ENCODE assay signal across 8 cellular contexts in genomic region chr15:70505411-70505919, GRCh38.
DNase-seq lines count a peak whose midpoint lies in the region; ATAC-seq and TF ChIP-seq lines count a peak whose summit lies in the region.

No MANE protein-coding gene starts in this region.

- DNase-seq in Daoy (ENCODE audit: low read depth) (peak; percentile 90), LoVo (ENCODE audit: low spot score) (peak; percentile 88), caudate nucleus (lab: John Stamatoyannopoulos, UW) (no peak), left colon (no peak), uterus (no peak), cerebellar cortex (ENCODE audit: low spot score) (no peak)
- DNase-seq in activated T-helper 1 cell treated with anti-CD3 and anti-CD28 coated beads, Interleukin-12 subunit alpha, Interleukin-12 subunit beta, Interleukin-2, Interleukin-4 antibody, amounts not matched to agents 30 ng/mL and 10 ng/mL and 1 ng/mL, durations not matched to agents 14 hours and 24 hours and 36 hours (ENCODE audit: low spot score): no peak
- DNase-seq in naive thymus-derived CD4-positive, alpha-beta T cell: no peak

- intact Hi-C loops in activated T-helper 1 cell treated with anti-CD3 and anti-CD28 coated beads, Interleukin-12 subunit alpha, Interleukin-12 subunit beta, Interleukin-2, Interleukin-4 antibody, amounts not matched to agents 30 ng/mL and 10 ng/mL and 1 ng/mL, durations not matched to agents 14 hours and 24 hours and 36 hours (cut with micrococcal nuclease): loop anchor here (1.0 to 5.0 kb wide), 4 partner anchors 13 to 793 kb away; no protein-coding TSS in a partner anchor
- intact Hi-C loops in naive thymus-derived CD4-positive, alpha-beta T cell (cut with micrococcal nuclease): loop anchor here in 1 of 2 donors (1.0 kb wide), 1 partner anchor 10 kb away; no protein-coding TSS in a partner anchor
- intact Hi-C loops in left colon (cut with DNase I, micrococcal nuclease): no loop called here
- intact Hi-C loops in uterus (cut with DNase I; ENCODE audit: low total_unique reads): no loop called here

- H3K36me3 ChIP-seq in naive thymus-derived CD4-positive, alpha-beta T cell (ENCODE audit: control insufficient read depth in 2 of 3, insufficient read depth in 3 of 3, low read length in 3 of 3): no peaks in the 10 kb centered on the region
- H3K36me3 ChIP-seq in uterus: no peaks in the 10 kb centered on the region

- peak overlapping the region; percentile 42 for H3K4me3 Mint-ChIP-seq in activated T-helper 1 cell treated with anti-CD3 and anti-CD28 coated beads, Interleukin-12 subunit alpha, Interleukin-12 subunit beta, Interleukin-2, Interleukin-4 antibody, amounts not matched to agents 30 ng/mL and 10 ng/mL and 1 ng/mL, durations not matched to agents 14 hours and 24 hours and 36 hours
- H3K4me3 Mint-ChIP-seq in naive thymus-derived CD4-positive, alpha-beta T cell: peak overlapping the region in 7 of 10 donors; percentile 24 to 72 (median 29)

- no peak overlapping the region for H3K4me3 ChIP-seq in naive thymus-derived CD4-positive, alpha-beta T cell (ENCODE audit: low read length)
- no peak overlapping the region for H3K4me3 ChIP-seq in uterus

- TF ChIP-seq CTCF in uterus (IDR thresholded peaks at IDR 0.05): no peak

- peak; percentile 24 for ATAC-seq in naive thymus-derived CD4-positive, alpha-beta T cell
- ATAC-seq in left colon: no peak

- POLR2A ChIA-PET in naive thymus-derived CD4-positive, alpha-beta T cell (lab: Charles Lee): interaction anchor here (0.6 to 5.4 kb wide), 7 partner anchors 9 to 1050 kb away, joined by 3 to 39 read pairs (median 3); no protein-coding TSS in a partner anchor

- peak overlapping the region; percentile 72 for H3K27ac Mint-ChIP-seq in activated T-helper 1 cell treated with anti-CD3 and anti-CD28 coated beads, Interleukin-12 subunit alpha, Interleukin-12 subunit beta, Interleukin-2, Interleukin-4 antibody, amounts not matched to agents 30 ng/mL and 10 ng/mL and 1 ng/mL, durations not matched to agents 14 hours and 24 hours and 36 hours
- peak overlapping the region in 4 of 9 donors; percentile 46 to 65 (median 58) for H3K27ac Mint-ChIP-seq in naive thymus-derived CD4-positive, alpha-beta T cell

- H3K36me3 Mint-ChIP-seq in activated T-helper 1 cell treated with anti-CD3 and anti-CD28 coated beads, Interleukin-12 subunit alpha, Interleukin-12 subunit beta, Interleukin-2, Interleukin-4 antibody, amounts not matched to agents 30 ng/mL and 10 ng/mL and 1 ng/mL, durations not matched to agents 14 hours and 24 hours and 36 hours (ENCODE audit: low read depth): peaks cover 11% of the 10 kb centered on the region
- H3K36me3 Mint-ChIP-seq in naive thymus-derived CD4-positive, alpha-beta T cell: peaks cover 6 to 31% (median 19%) of the 10 kb centered on the region in 5 donors

- CTCF ChIA-PET in naive thymus-derived CD4-positive, alpha-beta T cell (lab: Charles Lee): interaction anchor here (0.9 to 2.2 kb wide), 5 partner anchors 9 to 80 kb away, joined by 3 to 10 read pairs (median 4); no protein-coding TSS in a partner anchor

- H3K9me3 Mint-ChIP-seq in activated T-helper 1 cell treated with anti-CD3 and anti-CD28 coated beads, Interleukin-12 subunit alpha, Interleukin-12 subunit beta, Interleukin-2, Interleukin-4 antibody, amounts not matched to agents 30 ng/mL and 10 ng/mL and 1 ng/mL, durations not matched to agents 14 hours and 24 hours and 36 hours: peaks cover 16% of the 10 kb centered on the region
- H3K9me3 Mint-ChIP-seq in naive thymus-derived CD4-positive, alpha-beta T cell: peaks cover 2 to 37% (median 15%) of the 10 kb centered on the region in 11 donors

- peaks cover 0 to 15% (median 0%) of the 10 kb centered on the region in 3 experiments for H3K9me3 ChIP-seq in naive thymus-derived CD4-positive, alpha-beta T cell (ENCODE audit: control insufficient read depth in 2 of 3, low read length in 3 of 3)
- H3K9me3 ChIP-seq in uterus: peaks cover 0 to 4% of the 10 kb centered on the region in 2 donors

- peaks cover 36 to 38% of the 10 kb centered on the region in 2 donors for H3K4me1 ChIP-seq in naive thymus-derived CD4-positive, alpha-beta T cell (ENCODE audit: control insufficient read depth in 2 of 2, insufficient read depth in 2 of 2, low read length in 2 of 2)
- H3K4me1 ChIP-seq in uterus: peaks cover 0 to 11% of the 10 kb centered on the region in 2 donors

- no peak for TF ChIP-seq POLR2A in uterus (IDR thresholded peaks at IDR 0.05)

- peaks cover 7% of the 10 kb centered on the region for H3K27me3 Mint-ChIP-seq in activated T-helper 1 cell treated with anti-CD3 and anti-CD28 coated beads, Interleukin-12 subunit alpha, Interleukin-12 subunit beta, Interleukin-2, Interleukin-4 antibody, amounts not matched to agents 30 ng/mL and 10 ng/mL and 1 ng/mL, durations not matched to agents 14 hours and 24 hours and 36 hours (ENCODE audit: insufficient read depth)
- peaks cover 0 to 4% (median 0%) of the 10 kb centered on the region in 5 donors for H3K27me3 Mint-ChIP-seq in naive thymus-derived CD4-positive, alpha-beta T cell

- no peak overlapping the region for H3K27ac ChIP-seq in naive thymus-derived CD4-positive, alpha-beta T cell (ENCODE audit: low read depth, low read length)
- no peak overlapping the region for H3K27ac ChIP-seq in caudate nucleus (ENCODE audit: low read depth, low read length)
- H3K27ac ChIP-seq in uterus: no peak overlapping the region

- no peaks in the 10 kb centered on the region for H3K27me3 ChIP-seq in naive thymus-derived CD4-positive, alpha-beta T cell (ENCODE audit: control insufficient read depth in 2 of 2, insufficient read depth in 2 of 2, low read length in 2 of 2)
- no peaks in the 10 kb centered on the region for H3K27me3 ChIP-seq in uterus

- peaks cover 86% of the 10 kb centered on the region for H3K4me1 Mint-ChIP-seq in activated T-helper 1 cell treated with anti-CD3 and anti-CD28 coated beads, Interleukin-12 subunit alpha, Interleukin-12 subunit beta, Interleukin-2, Interleukin-4 antibody, amounts not matched to agents 30 ng/mL and 10 ng/mL and 1 ng/mL, durations not matched to agents 14 hours and 24 hours and 36 hours (ENCODE audit: low read depth)
- peaks cover 41 to 87% (median 62%) of the 10 kb centered on the region in 7 donors for H3K4me1 Mint-ChIP-seq in naive thymus-derived CD4-positive, alpha-beta T cell

Comparison
In these comparisons a context has a peak if more than half of its experiments do, and no peak if none do; other contexts are left out.
1. DNase-seq: peak in Daoy (single experiment) and LoVo (single experiment); none in activated T-helper 1 cell treated with anti-CD3 and anti-CD28 coated beads, Interleukin-12 subunit alpha, Interleukin-12 subunit beta, Interleukin-2, Interleukin-4 antibody, amounts not matched to agents 30 ng/mL and 10 ng/mL and 1 ng/mL, durations not matched to agents 14 hours and 24 hours and 36 hours (single experiment), naive thymus-derived CD4-positive, alpha-beta T cell (0 of 9), caudate nucleus (0 of 61), left colon (0 of 2), uterus (0 of 2) and cerebellar cortex (single experiment).